ENCODE assay signal across 4 cellular contexts in genomic region chr1:148743200-148743599, GRCh38. TPM values are rescaled to one million over a fixed set of nuclear protein-coding genes. Genes with fewer than 3 reads are reported as not detected.
"Had no signal": no experiment of that assay in that cellular context is flagged by ENCODE, and none has a peak within 500 bp of the region (broad histone marks: within the 10 kb centered on the region; RNA-seq: fewer than 3 reads in every experiment).

No MANE protein-coding gene starts in this region.

RNA-seq across cellular contexts. Expression of gene NUDT4B, which starts 5.4 kb away (rescaled TPM):
- total RNA-seq: kidney, left ventricle myocardium inferior, left ventricle myocardium superior, mesothelial cell of epicardium had no signal
